ENCODE assay signal across 1 cellular context in genomic region chr6:170005680-170006470, GRCh38.
TF ChIP-seq lines count a peak whose summit lies in the region.

No MANE protein-coding gene starts in this region.

TF ChIP-seq in GM23338, 12 proteins besides CTCF, POLR2A, EP300 and RAD21 (continued from another document):
- TF ChIP-seq ZNF462 (CRISPR knock-in tag; IDR thresholded peaks at IDR 0.05) (no peak), ZNF331 (CRISPR knock-in tag; IDR thresholded peaks at IDR 0.05; ENCODE audit: low read depth) (no peak), STAT1 (IDR thresholded peaks at IDR 0.05; ENCODE audit: unreplicated experiment) (no peak)
